ENCODE assay signal across 8 cellular contexts in genomic region chr14:61526405-61527312, GRCh38.
DNase-seq lines count a peak whose midpoint lies in the region; ATAC-seq and TF ChIP-seq lines count a peak whose summit lies in the region.

No MANE protein-coding gene starts in this region.

- H3K27ac ChIP-seq in ascending aorta (peak overlapping the region; percentile 86 to 88), lung (ENCODE audit: low read depth in 1 of 2, low read length in 1 of 2) (peak overlapping the region; percentile 91 to 95), uterus (peak overlapping the region; percentile 47 to 57)

- no peaks in the 10 kb centered on the region for H3K9me3 ChIP-seq in ascending aorta
- H3K9me3 ChIP-seq in lung (ENCODE audit: control insufficient read depth in 2 of 2, insufficient read depth in 1 of 2, low read length in 1 of 2), result peaks cover 0 to 2% of the 10 kb centered on the region in 2 donors
- H3K9me3 ChIP-seq in uterus, result no peaks in the 10 kb centered on the region

- TF ChIP-seq POLR2A in uterus (IDR thresholded peaks at IDR 0.05), result no peak

- no peak overlapping the region for H3K4me3 Mint-ChIP-seq in activated naive CD4-positive, alpha-beta T cell treated with anti-CD3 and anti-CD28 coated beads for 36 hours

- intact Hi-C loops in activated naive CD4-positive, alpha-beta T cell treated with anti-CD3 and anti-CD28 coated beads for 36 hours (cut with micrococcal nuclease), result no loop called here
- intact Hi-C loops in ascending aorta (cut with DNase I), result loop anchor here (2.0 kb wide), 2 partner anchors 16 to 50 kb away; no protein-coding TSS in a partner anchor
- intact Hi-C loops in uterus (cut with DNase I; ENCODE audit: low total_unique reads), result no loop called here

- ATAC-seq in lung (ENCODE audit: insufficient read depth, low FRiP score), result peak; percentile 15
- ATAC-seq in GM21619 (IDR thresholded peaks at IDR 0.05; ENCODE audit: unreplicated experiment), result no peak
- ATAC-seq in HG03521 (IDR thresholded peaks at IDR 0.05; ENCODE audit: unreplicated experiment), result no peak

- H3K4me1 ChIP-seq in ascending aorta (peaks cover 17 to 40% of the 10 kb centered on the region in 2 donors), lung (ENCODE audit: control insufficient read depth in 2 of 2, insufficient read depth in 2 of 2, low read length in 2 of 2) (peaks cover 29 to 38% of the 10 kb centered on the region in 2 donors), uterus (no peaks in the 10 kb centered on the region)

- no peaks in the 10 kb centered on the region for H3K9me3 Mint-ChIP-seq in activated naive CD4-positive, alpha-beta T cell treated with anti-CD3 and anti-CD28 coated beads for 36 hours

- 56 to 62% methylated on average over 9 of the region's 9 CpGs for WGBS in lung, 2 donors

- H3K36me3 ChIP-seq in ascending aorta, result no peaks in the 10 kb centered on the region
- H3K36me3 ChIP-seq in lung (ENCODE audit: control insufficient read depth in 2 of 2, insufficient read depth in 2 of 2, low read length in 2 of 2), result peaks cover 0 to 4% of the 10 kb centered on the region in 2 donors
- H3K36me3 ChIP-seq in uterus, result no peaks in the 10 kb centered on the region

- H3K4me3 ChIP-seq in ascending aorta, result no peak overlapping the region
- no peak overlapping the region for H3K4me3 ChIP-seq in lung
- no peak overlapping the region for H3K4me3 ChIP-seq in uterus

- peak overlapping the region; percentile 94 for H3K27ac Mint-ChIP-seq in activated naive CD4-positive, alpha-beta T cell treated with anti-CD3 and anti-CD28 coated beads for 36 hours

- DNase-seq in activated naive CD4-positive, alpha-beta T cell treated with anti-CD3 and anti-CD28 coated beads for 36 hours, result no peak
- no peak for DNase-seq in activated naive CD4-positive, alpha-beta T cell treated with anti-CD3 and anti-CD28 coated beads, Interleukin-2, amount 50 U/mL, for 16 hours
- peak in 1 of 2 donors; percentile 63 for DNase-seq in ascending aorta (ENCODE audit: low spot score in 2 of 2)
- DNase-seq in lung (ENCODE audit: low spot score), result peak; percentile 67
- no peak for DNase-seq in uterus
- DNase-seq in HuH-7.5 (ENCODE audit: low spot score), result no peak

- H3K27me3 ChIP-seq in ascending aorta, result no peaks in the 10 kb centered on the region
- H3K27me3 ChIP-seq in lung (ENCODE audit: control insufficient read depth, insufficient read depth), result no peaks in the 10 kb centered on the region
- no peaks in the 10 kb centered on the region for H3K27me3 ChIP-seq in uterus

- no peaks in the 10 kb centered on the region for H3K27me3 Mint-ChIP-seq in activated naive CD4-positive, alpha-beta T cell treated with anti-CD3 and anti-CD28 coated beads for 36 hours (ENCODE audit: low read depth)

- H3K4me1 Mint-ChIP-seq in activated naive CD4-positive, alpha-beta T cell treated with anti-CD3 and anti-CD28 coated beads for 36 hours (ENCODE audit: low read depth), result peaks cover 89% of the 10 kb centered on the region

- CTCF ChIA-PET in activated naive CD4-positive, alpha-beta T cell treated with anti-CD3 and anti-CD28 coated beads for 36 hours (lab: Charles Lee), result interaction anchor here (1.5 to 6.7 kb wide), 2 partner anchors 35 to 49 kb away, joined by 3 to 46 read pairs; no protein-coding TSS in a partner anchor

- H3K36me3 Mint-ChIP-seq in activated naive CD4-positive, alpha-beta T cell treated with anti-CD3 and anti-CD28 coated beads for 36 hours (ENCODE audit: low read depth), result peaks cover 57% of the 10 kb centered on the region

- TF ChIP-seq CTCF in ascending aorta (IDR thresholded peaks at IDR 0.05), result no peak
- TF ChIP-seq CTCF in lung (IDR thresholded peaks at IDR 0.05; ENCODE audit: control extremely low read depth, extremely low read depth), result no peak
- TF ChIP-seq CTCF in uterus (IDR thresholded peaks at IDR 0.05), result no peak
